Comparison of ENCODE assay signal across 1 cellular context in genomic region chr6:108895591-108895990, GRCh38.
TF ChIP-seq lines count a peak whose summit lies in the region.

No MANE protein-coding gene starts in this region.

TF ChIP-seq in HepG2, 621 proteins besides CTCF, POLR2A, EP300 and RAD21 (continued from another document):
- no peak for TF ChIP-seq SIN3A (IDR thresholded peaks at IDR 0.05; ENCODE audit: borderline replicate concordance, low read depth, low read length)
- TF ChIP-seq PREB (CRISPR knock-in tag; IDR thresholded peaks at IDR 0.05), result no peak
- no peak for TF ChIP-seq ZNF224 (CRISPR knock-in tag; IDR thresholded peaks at IDR 0.05)
- no peak for TF ChIP-seq ZFP41 (CRISPR knock-in tag; IDR thresholded peaks at IDR 0.05; ENCODE audit: borderline replicate concordance)
- TF ChIP-seq, protein P1, sequence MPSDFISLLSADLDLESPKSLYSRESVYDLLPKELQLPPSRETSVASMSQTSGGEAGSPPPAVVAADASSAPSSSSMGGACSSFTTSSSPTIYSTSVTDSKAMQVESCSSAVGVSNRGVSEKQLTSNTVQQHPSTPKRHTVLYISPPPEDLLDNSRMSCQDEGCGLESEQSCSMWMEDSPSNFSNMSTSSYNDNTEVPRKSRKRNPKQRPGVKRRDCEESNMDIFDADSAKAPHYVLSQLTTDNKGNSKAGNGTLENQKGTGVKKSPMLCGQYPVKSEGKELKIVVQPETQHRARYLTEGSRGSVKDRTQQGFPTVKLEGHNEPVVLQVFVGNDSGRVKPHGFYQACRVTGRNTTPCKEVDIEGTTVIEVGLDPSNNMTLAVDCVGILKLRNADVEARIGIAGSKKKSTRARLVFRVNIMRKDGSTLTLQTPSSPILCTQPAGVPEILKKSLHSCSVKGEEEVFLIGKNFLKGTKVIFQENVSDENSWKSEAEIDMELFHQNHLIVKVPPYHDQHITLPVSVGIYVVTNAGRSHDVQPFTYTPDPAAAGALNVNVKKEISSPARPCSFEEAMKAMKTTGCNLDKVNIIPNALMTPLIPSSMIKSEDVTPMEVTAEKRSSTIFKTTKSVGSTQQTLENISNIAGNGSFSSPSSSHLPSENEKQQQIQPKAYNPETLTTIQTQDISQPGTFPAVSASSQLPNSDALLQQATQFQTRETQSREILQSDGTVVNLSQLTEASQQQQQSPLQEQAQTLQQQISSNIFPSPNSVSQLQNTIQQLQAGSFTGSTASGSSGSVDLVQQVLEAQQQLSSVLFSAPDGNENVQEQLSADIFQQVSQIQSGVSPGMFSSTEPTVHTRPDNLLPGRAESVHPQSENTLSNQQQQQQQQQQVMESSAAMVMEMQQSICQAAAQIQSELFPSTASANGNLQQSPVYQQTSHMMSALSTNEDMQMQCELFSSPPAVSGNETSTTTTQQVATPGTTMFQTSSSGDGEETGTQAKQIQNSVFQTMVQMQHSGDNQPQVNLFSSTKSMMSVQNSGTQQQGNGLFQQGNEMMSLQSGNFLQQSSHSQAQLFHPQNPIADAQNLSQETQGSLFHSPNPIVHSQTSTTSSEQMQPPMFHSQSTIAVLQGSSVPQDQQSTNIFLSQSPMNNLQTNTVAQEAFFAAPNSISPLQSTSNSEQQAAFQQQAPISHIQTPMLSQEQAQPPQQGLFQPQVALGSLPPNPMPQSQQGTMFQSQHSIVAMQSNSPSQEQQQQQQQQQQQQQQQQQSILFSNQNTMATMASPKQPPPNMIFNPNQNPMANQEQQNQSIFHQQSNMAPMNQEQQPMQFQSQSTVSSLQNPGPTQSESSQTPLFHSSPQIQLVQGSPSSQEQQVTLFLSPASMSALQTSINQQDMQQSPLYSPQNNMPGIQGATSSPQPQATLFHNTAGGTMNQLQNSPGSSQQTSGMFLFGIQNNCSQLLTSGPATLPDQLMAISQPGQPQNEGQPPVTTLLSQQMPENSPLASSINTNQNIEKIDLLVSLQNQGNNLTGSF (CRISPR knock-in tag; IDR thresholded peaks at IDR 0.05), result no peak
- TF ChIP-seq, protein P2, sequence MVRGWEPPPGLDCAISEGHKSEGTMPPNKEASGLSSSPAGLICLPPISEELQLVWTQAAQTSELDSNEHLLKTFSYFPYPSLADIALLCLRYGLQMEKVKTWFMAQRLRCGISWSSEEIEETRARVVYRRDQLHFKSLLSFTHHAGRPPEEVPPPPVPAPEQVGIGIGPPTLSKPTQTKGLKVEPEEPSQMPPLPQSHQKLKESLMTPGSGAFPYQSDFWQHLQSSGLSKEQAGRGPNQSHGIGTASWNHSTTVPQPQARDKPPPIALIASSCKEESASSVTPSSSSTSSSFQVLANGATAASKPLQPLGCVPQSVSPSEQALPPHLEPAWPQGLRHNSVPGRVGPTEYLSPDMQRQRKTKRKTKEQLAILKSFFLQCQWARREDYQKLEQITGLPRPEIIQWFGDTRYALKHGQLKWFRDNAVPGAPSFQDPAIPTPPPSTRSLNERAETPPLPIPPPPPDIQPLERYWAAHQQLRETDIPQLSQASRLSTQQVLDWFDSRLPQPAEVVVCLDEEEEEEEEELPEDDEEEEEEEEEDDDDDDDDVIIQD (CRISPR knock-in tag; IDR thresholded peaks at IDR 0.05; ENCODE audit: low read depth), result no peak
- no peak for TF ChIP-seq BRD4 (CRISPR knock-in tag; IDR thresholded peaks at IDR 0.05)
- no peak for TF ChIP-seq AGO2 (optimal IDR thresholded peaks at IDR 0.05; ENCODE audit: low read depth, low read length)
- TF ChIP-seq ZNF563 (CRISPR knock-in tag; IDR thresholded peaks at IDR 0.05), result no peak
- no peak for TF ChIP-seq TRIM24 (CRISPR knock-in tag; IDR thresholded peaks at IDR 0.05)
